22 cellular contexts compared by ENCODE assay signal in the genomic region with DNA sequence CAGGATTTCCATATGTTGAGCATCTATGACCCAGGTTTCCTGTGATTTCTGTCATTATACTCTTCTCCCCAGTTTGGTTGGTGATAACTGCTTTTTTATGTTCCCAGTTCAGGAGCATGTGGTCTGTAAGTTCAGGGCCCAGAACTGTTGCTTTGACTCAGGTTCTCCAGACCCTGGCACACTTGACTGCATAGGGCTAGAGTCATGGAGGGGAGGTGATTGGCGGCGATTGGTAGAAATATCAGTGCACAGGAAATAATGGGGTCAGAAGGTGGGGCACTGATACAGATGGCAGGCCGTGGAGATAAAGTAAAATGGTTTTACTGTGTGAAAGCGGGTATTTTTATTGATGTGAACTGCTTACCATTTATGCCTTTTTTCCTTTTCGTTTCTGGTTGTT. TPM values are rescaled to one million over a fixed set of nuclear protein-coding genes. Genes with fewer than 3 reads are reported as not detected.
DNase-seq lines count a peak whose midpoint lies in the region; ATAC-seq and TF ChIP-seq lines count a peak whose summit lies in the region.
"Had no signal": no experiment of that assay in that cellular context is flagged by ENCODE, and none has a peak within 500 bp of the region (broad histone marks: within the 10 kb centered on the region; RNA-seq: fewer than 3 reads in every experiment).

No MANE protein-coding gene starts in this region.

- no peak for DNase-seq in activated CD4-positive, alpha-beta T cell treated with anti-CD3 and anti-CD28 coated beads for 36 hours
- DNase-seq in activated CD4-positive, alpha-beta T cell treated with anti-CD3 and anti-CD28 coated beads for 1 hour, result no peak
- DNase-seq in GM23338 (ENCODE audit: low spot score), result no peak
- DNase-seq in immature natural killer cell, result peak in 1 of 3 donors; percentile 11
- no peak for DNase-seq in kidney glomerular epithelial cell (lab: John Stamatoyannopoulos, UW)
- no peak for DNase-seq in iPS-NIHi7 (ENCODE audit: extremely low spot score)
- no peak for DNase-seq in DMS153 (lab: John Stamatoyannopoulos, UW)
- DNase-seq: C1 segment of cervical spinal cord, DMS79, foreskin fibroblast, HCEC 1CT, Kasumi-1, midbrain, NCI-H1417 treated with DMSO at 0.1 percent for 48 hours, NCI-H2171 treated with DMSO at 0.1 percent for 48 hours, NCI-H82, PC-9, stomach had no signal

- peaks cover 55% of the 10 kb centered on the region for H3K79me2 ChIP-seq in GM23338 (replicated peaks; ENCODE audit: insufficient read depth)

- no peaks in the 10 kb centered on the region; the same call in 1 of the 2 replicates for H4K20me1 ChIP-seq in GM23338 (replicated peaks; ENCODE audit: insufficient read depth)

- intact Hi-C loops in activated CD4-positive, alpha-beta T cell treated with anti-CD3 and anti-CD28 coated beads for 36 hours (cut with DNase I, micrococcal nuclease), result no loop called here

- no peaks in the 10 kb centered on the region for H3K9me2 ChIP-seq in GM23338 (ENCODE audit: insufficient read depth)

- H3K27me3 Mint-ChIP-seq in activated CD4-positive, alpha-beta T cell treated with anti-CD3 and anti-CD28 coated beads for 36 hours, result no peaks in the 10 kb centered on the region
- H3K27me3 Mint-ChIP-seq in GM23338 (ENCODE audit: insufficient read depth, low read depth, poor library complexity) (peaks cover 6% of the 10 kb centered on the region), immature natural killer cell (ENCODE audit: low read depth in 3 of 3) (peaks cover 0 to 2% (median 2%) of the 10 kb centered on the region in 3 donors)
- no peaks in the 10 kb centered on the region for H3K27me3 Mint-ChIP-seq in activated T-helper 17 cell treated with anti-CD3 and anti-CD28 coated beads, Interleukin-2, amount 50 U/mL, for 72 hours

- H3K27ac Mint-ChIP-seq in activated CD4-positive, alpha-beta T cell treated with anti-CD3 and anti-CD28 coated beads for 36 hours, result peak overlapping the region; percentile 79
- H3K27ac Mint-ChIP-seq in GM23338 (peak overlapping the region; percentile 93), immature natural killer cell (peak overlapping the region; percentile 92 to 100 (median 96))
- peak overlapping the region; percentile 87 for H3K27ac Mint-ChIP-seq in activated T-helper 17 cell treated with anti-CD3 and anti-CD28 coated beads, Interleukin-2, amount 50 U/mL, for 72 hours

- H3K36me3 Mint-ChIP-seq in activated CD4-positive, alpha-beta T cell treated with anti-CD3 and anti-CD28 coated beads for 36 hours (ENCODE audit: low read depth), result peaks cover 71% of the 10 kb centered on the region
- H3K36me3 Mint-ChIP-seq in GM23338 (ENCODE audit: low read depth) (peaks cover 77% of the 10 kb centered on the region), immature natural killer cell (peaks cover 30 to 62% (median 39%) of the 10 kb centered on the region in 3 donors)
- H3K36me3 Mint-ChIP-seq in activated T-helper 17 cell treated with anti-CD3 and anti-CD28 coated beads, Interleukin-2, amount 50 U/mL, for 72 hours (ENCODE audit: low read depth), result peaks cover 96% of the 10 kb centered on the region

- H3K4me2 ChIP-seq in GM23338, result no peak overlapping the region; the same call in 1 of the 2 replicates
- H3K4me2 ChIP-seq: PC-9 had no signal

- no peak overlapping the region for H3K4me3 Mint-ChIP-seq in activated CD4-positive, alpha-beta T cell treated with anti-CD3 and anti-CD28 coated beads for 36 hours
- H3K4me3 Mint-ChIP-seq in GM23338 (peak overlapping the region; percentile 40), immature natural killer cell (peak overlapping the region; percentile 39 to 86 (median 75))
- H3K4me3 Mint-ChIP-seq in activated T-helper 17 cell treated with anti-CD3 and anti-CD28 coated beads, Interleukin-2, amount 50 U/mL, for 72 hours, result peak overlapping the region; percentile 4

- no peak for ATAC-seq in activated CD4-positive, alpha-beta T cell treated with anti-CD3 and anti-CD28 coated beads for 36 hours
- no peak for ATAC-seq in GM23338
- ATAC-seq in activated T-helper 17 cell treated with anti-CD3 and anti-CD28 coated beads, Interleukin-2, amount 50 U/mL, for 72 hours (replicated peaks), result no peak

- TF ChIP-seq CTCF in GM23338 (conservative IDR thresholded peaks at IDR 0.05; ENCODE audit: low read depth in 2 of 2), result no peak

- peaks cover 70% of the 10 kb centered on the region for H3K4me1 Mint-ChIP-seq in activated CD4-positive, alpha-beta T cell treated with anti-CD3 and anti-CD28 coated beads for 36 hours
- H3K4me1 Mint-ChIP-seq in GM23338, result peaks cover 71% of the 10 kb centered on the region
- peaks cover 32% of the 10 kb centered on the region for H3K4me1 Mint-ChIP-seq in activated T-helper 17 cell treated with anti-CD3 and anti-CD28 coated beads, Interleukin-2, amount 50 U/mL, for 72 hours
- H3K4me1 Mint-ChIP-seq in immature natural killer cell, result peaks cover 54 to 76% of the 10 kb centered on the region in 2 donors

- H3F3A ChIP-seq in GM23338 (replicated peaks; ENCODE audit: low read depth), result peaks cover 8% of the 10 kb centered on the region; the same call in 1 of the 2 replicates

- peak overlapping the region; percentile 78 for H3K27ac ChIP-seq in GM23338 (ENCODE audit: low read depth)
- H3K27ac ChIP-seq: PC-9, stomach had no signal

- peaks cover 50% of the 10 kb centered on the region for H3K36me3 ChIP-seq in GM23338 (ENCODE audit: insufficient read depth)

- POLR2A ChIA-PET in activated CD4-positive, alpha-beta T cell treated with anti-CD3 and anti-CD28 coated beads for 36 hours (lab: Charles Lee), result no interaction called here

- H2AFZ ChIP-seq in GM23338, result no peak overlapping the region
- H2AFZ ChIP-seq: PC-9 had no signal

- H3K27me3 ChIP-seq in GM23338 (ENCODE audit: insufficient read depth), result no peaks in the 10 kb centered on the region
- H3K27me3 ChIP-seq: stomach had no signal

- CTCF ChIA-PET in activated CD4-positive, alpha-beta T cell treated with anti-CD3 and anti-CD28 coated beads for 36 hours (lab: Charles Lee), result interaction anchor here (0.5 kb wide), 1 partner anchor 254 kb away, joined by 3 read pairs; no protein-coding TSS in a partner anchor

- peaks cover 50% of the 10 kb centered on the region for H3K4me1 ChIP-seq in GM23338 (ENCODE audit: insufficient read depth)

- no peaks in the 10 kb centered on the region for H3K9me3 Mint-ChIP-seq in activated CD4-positive, alpha-beta T cell treated with anti-CD3 and anti-CD28 coated beads for 36 hours (ENCODE audit: low read depth)
- H3K9me3 Mint-ChIP-seq in GM23338, result no peaks in the 10 kb centered on the region
- H3K9me3 Mint-ChIP-seq in activated T-helper 17 cell treated with anti-CD3 and anti-CD28 coated beads, Interleukin-2, amount 50 U/mL, for 72 hours, result no peaks in the 10 kb centered on the region
- no peaks in the 10 kb centered on the region for H3K9me3 Mint-ChIP-seq in immature natural killer cell

- H3K4me3 ChIP-seq in GM23338, result no peak overlapping the region
- H3K4me3 ChIP-seq: PC-9, stomach had no signal

TF ChIP-seq in GM23338, 12 proteins besides CTCF, POLR2A, EP300 and RAD21 (continues in another document):
- TF ChIP-seq ZNF331 (CRISPR knock-in tag; IDR thresholded peaks at IDR 0.05; ENCODE audit: low read depth), result no peak
- TF ChIP-seq JUNB (IDR thresholded peaks at IDR 0.05; ENCODE audit: unreplicated experiment), result no peak
- TF ChIP-seq NANOG (IDR thresholded peaks at IDR 0.05; ENCODE audit: borderline replicate concordance), result no peak
- TF ChIP-seq, protein P1, sequence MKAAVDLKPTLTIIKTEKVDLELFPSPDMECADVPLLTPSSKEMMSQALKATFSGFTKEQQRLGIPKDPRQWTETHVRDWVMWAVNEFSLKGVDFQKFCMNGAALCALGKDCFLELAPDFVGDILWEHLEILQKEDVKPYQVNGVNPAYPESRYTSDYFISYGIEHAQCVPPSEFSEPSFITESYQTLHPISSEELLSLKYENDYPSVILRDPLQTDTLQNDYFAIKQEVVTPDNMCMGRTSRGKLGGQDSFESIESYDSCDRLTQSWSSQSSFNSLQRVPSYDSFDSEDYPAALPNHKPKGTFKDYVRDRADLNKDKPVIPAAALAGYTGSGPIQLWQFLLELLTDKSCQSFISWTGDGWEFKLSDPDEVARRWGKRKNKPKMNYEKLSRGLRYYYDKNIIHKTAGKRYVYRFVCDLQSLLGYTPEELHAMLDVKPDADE (IDR thresholded peaks at IDR 0.05), result no peak

RNA-seq across cellular contexts. Expression of a gene that starts 28.8 kb away (rescaled TPM):
- not detected for total RNA-seq in activated CD4-positive, alpha-beta T cell treated with anti-CD3 and anti-CD28 coated beads for 36 hours
- not detected in 2 replicates for total RNA-seq in GM23338 (2014; rRNA removed; shearing (Covaris generic))
- polyA plus RNA-seq in GM23338 (2016; fragmentation: Nextera tagmentation; extraction: Ambion mirVana) (not detected in 2 replicates), immature natural killer cell (not detected)
- not detected for total RNA-seq in activated T-helper 17 cell treated with anti-CD3 and anti-CD28 coated beads, Interleukin-2, amount 50 U/mL, for 72 hours
- total RNA-seq: A172, chondrocyte, PC-9, SK-MEL-5, stomach had no signal
- polyA plus RNA-seq: stomach had no signal

RNA-seq across cellular contexts. Expression of a gene that starts 30.6 kb away (rescaled TPM):
- total RNA-seq in activated CD4-positive, alpha-beta T cell treated with anti-CD3 and anti-CD28 coated beads for 36 hours, result 10 to 100 TPM; 63.5 to 93.0 TPM
- total RNA-seq in GM23338 (2014; rRNA removed; shearing (Covaris generic)), result 187 and 226 TPM in 2 replicates
- 30.5 and 31.0 TPM in 2 replicates for polyA plus RNA-seq in GM23338 (2016; fragmentation: Nextera tagmentation; extraction: Ambion mirVana)
- 10 to 100 TPM; 66.4 to 86.4 TPM for total RNA-seq in activated T-helper 17 cell treated with anti-CD3 and anti-CD28 coated beads, Interleukin-2, amount 50 U/mL, for 72 hours
- polyA plus RNA-seq in immature natural killer cell, result 10 to 100 TPM; 32.3 to 67.2 (median 37.9) TPM

RNA-seq across cellular contexts. Expression of a gene that starts 55.2 kb away (rescaled TPM):
- 10 to 100 TPM; 14.1 to 15.4 TPM for total RNA-seq in activated CD4-positive, alpha-beta T cell treated with anti-CD3 and anti-CD28 coated beads for 36 hours
- total RNA-seq in GM23338 (2014; rRNA removed; shearing (Covaris generic)), result 21.4 and 46.4 TPM in 2 replicates
- 19.8 and 21.3 TPM in 2 replicates for polyA plus RNA-seq in GM23338 (2016; fragmentation: Nextera tagmentation; extraction: Ambion mirVana)
- total RNA-seq in activated T-helper 17 cell treated with anti-CD3 and anti-CD28 coated beads, Interleukin-2, amount 50 U/mL, for 72 hours, result 10 to 100 TPM; 25.8 TPM
- 10 to 100 TPM; 35.3 to 68.0 (median 35.9) TPM for polyA plus RNA-seq in immature natural killer cell
